ENCODE assay signal across 9 cellular contexts in genomic region chr10:3935933-3936359, GRCh38.
A peak's percentile ranks its signal among the peaks of the same experiment; 100 is the strongest.
DNase-seq lines count a peak whose midpoint lies in the region; ATAC-seq and TF ChIP-seq lines count a peak whose summit lies in the region.
"Had no signal": no experiment of that assay in that cellular context is flagged by ENCODE, and none has a peak within 500 bp of the region (broad histone marks: within the 10 kb centered on the region; RNA-seq: fewer than 3 reads in every experiment).

No MANE protein-coding gene starts in this region.

- peaks cover 13% of the 10 kb centered on the region for H3K27me3 Mint-ChIP-seq in nephron (ENCODE audit: low read depth)

- H3K36me3 Mint-ChIP-seq in nephron (ENCODE audit: low read depth), result no peaks in the 10 kb centered on the region

- TF ChIP-seq CTCF in dorsolateral prefrontal cortex (IDR thresholded peaks at IDR 0.05 in 54 of 56, conservative IDR thresholded peaks at IDR 0.05 in 2 of 56; ENCODE audit: low read depth in 1 of 56, partially characterized antibody in 56 of 56), result no peak
- no peak for TF ChIP-seq CTCF in nephron (IDR thresholded peaks at IDR 0.05; ENCODE audit: unreplicated experiment in 3 of 3)
- no peak for TF ChIP-seq CTCF in omental fat pad (IDR thresholded peaks at IDR 0.05)

- H3K4me3 ChIP-seq in dorsolateral prefrontal cortex, result peak overlapping the region in 35 of 59 donors; percentile 2 to 50 (median 24)
- H3K4me3 ChIP-seq: lung had no signal

- no peaks in the 10 kb centered on the region for H3K27me3 ChIP-seq in dorsolateral prefrontal cortex

- peak overlapping the region; percentile 79 to 97 (median 96) for H3K27ac Mint-ChIP-seq in nephron

- H3K27ac ChIP-seq in dorsolateral prefrontal cortex, result peak overlapping the region in 32 of 59 donors; percentile 2 to 75 (median 34)

- peak overlapping the region in 2 of 3 experiments; percentile 2 to 22 for H3K4me3 Mint-ChIP-seq in nephron

- H3K9me3 Mint-ChIP-seq in nephron, result no peaks in the 10 kb centered on the region

- peaks cover 23% of the 10 kb centered on the region for H3K4me1 Mint-ChIP-seq in nephron

- ATAC-seq in HG02870 (IDR thresholded peaks at IDR 0.05; ENCODE audit: unreplicated experiment) (no peak), omental fat pad (ENCODE audit: low FRiP score) (no peak)

- intact Hi-C loops in dorsolateral prefrontal cortex (cut with DNase I), result no loop called here

- DNase-seq in COR-L47 (lab: John Stamatoyannopoulos, UW), result peak; percentile 27
- peak; percentile 3 for DNase-seq in NCI-H345 treated with DMSO at 0.1 percent for 48 hours (lab: John Stamatoyannopoulos, UW; ENCODE audit: unreplicated experiment)
- DNase-seq in dorsolateral prefrontal cortex, result no peak
- no peak for DNase-seq in omental fat pad (ENCODE audit: low spot score)
- no peak for DNase-seq in NCI-H82 treated with DMSO at 0.1 percent for 48 hours (lab: John Stamatoyannopoulos, UW; ENCODE audit: unreplicated experiment)
- DNase-seq in retina, result no peak

Comparison
In these comparisons a context has a peak if more than half of its experiments do, and no peak if none do; other contexts are left out.
1. DNase-seq: peak in COR-L47 (single experiment) and NCI-H345 treated with DMSO at 0.1 percent for 48 hours (single experiment); none in dorsolateral prefrontal cortex (0 of 10), omental fat pad (single experiment), NCI-H82 treated with DMSO at 0.1 percent for 48 hours (single experiment) and retina (single experiment).